ENCODE assay signal across 9 cellular contexts in genomic region chr21:31347435-31348032, GRCh38. TPM values are rescaled to one million over a fixed set of nuclear protein-coding genes. Genes with fewer than 3 reads are reported as not detected.
DNase-seq lines count a peak whose midpoint lies in the region; ATAC-seq, FAIRE-seq and TF ChIP-seq lines count a peak whose summit lies in the region.
"Had no signal": no experiment of that assay in that cellular context is flagged by ENCODE, and none has a peak within 500 bp of the region (broad histone marks: within the 10 kb centered on the region; RNA-seq: fewer than 3 reads in every experiment).

No MANE protein-coding gene starts in this region.

- H3K27ac ChIP-seq in body of pancreas (no peak overlapping the region), mesenchymal stem cell (ENCODE audit: low read length, poor library complexity, severe bottlenecking) (no peak overlapping the region)

- no peaks in the 10 kb centered on the region for H3K36me3 ChIP-seq in Loucy (ENCODE audit: insufficient read depth, low read length)
- no peaks in the 10 kb centered on the region for H3K36me3 ChIP-seq in body of pancreas (replicated peaks in 1 of 2; ENCODE audit: insufficient read depth in 1 of 2, low read depth in 2 of 2)
- no peaks in the 10 kb centered on the region for H3K36me3 ChIP-seq in mesenchymal stem cell (ENCODE audit: control insufficient read depth in 1 of 2, insufficient read depth in 2 of 2, low read depth in 1 of 2, low read length in 2 of 2)

- no peak overlapping the region for H3K4me2 ChIP-seq in Loucy (ENCODE audit: low read depth, low read length, poor library complexity, severe bottlenecking)
- H3K4me2 ChIP-seq in mesenchymal stem cell (ENCODE audit: low read length, poor library complexity, severe bottlenecking): no peak overlapping the region

- FAIRE-seq in D721Med (lab: Jason Lieb, UNC) (no peak), GM19239 (lab: Jason Lieb, UNC) (no peak), RCC 7860 (lab: Jason Lieb, UNC) (no peak)

- H3K4me1 ChIP-seq in Loucy (ENCODE audit: insufficient read depth, low read length, poor library complexity, severe bottlenecking) (peaks cover 8% of the 10 kb centered on the region), body of pancreas (peaks cover 11% of the 10 kb centered on the region), mesenchymal stem cell (ENCODE audit: control insufficient read depth, insufficient read depth, low read depth, low read length) (peaks cover 4% of the 10 kb centered on the region)

- peaks cover 10% of the 10 kb centered on the region; the same call in 1 of the 2 replicates for H3K79me2 ChIP-seq in Loucy (ENCODE audit: insufficient read depth, low read length)

- no peaks in the 10 kb centered on the region for H3F3A ChIP-seq in Loucy (ENCODE audit: low read depth)

- no peak for TF ChIP-seq POLR2A in body of pancreas (IDR thresholded peaks at IDR 0.05)

- H3K4me3 ChIP-seq in Loucy (ENCODE audit: low read length, poor library complexity, severe bottlenecking): no peak overlapping the region
- no peak overlapping the region for H3K4me3 ChIP-seq in body of pancreas
- peak overlapping the region in 1 of 2 experiments; percentile 53 for H3K4me3 ChIP-seq in mesenchymal stem cell (ENCODE audit: insufficient read depth in 1 of 2, low read depth in 1 of 2, low read length in 2 of 2)

- intact Hi-C loops in body of pancreas (cut with DNase I): no loop called here

- H3K9me2 ChIP-seq in Loucy (replicated peaks; ENCODE audit: low read depth, low read length): no peaks in the 10 kb centered on the region

- H2BK5ac ChIP-seq in mesenchymal stem cell (ENCODE audit: low read depth, low read length, poor library complexity, severe bottlenecking): no peak overlapping the region

- H4K20me1 ChIP-seq in Loucy (ENCODE audit: insufficient read depth, low read length, poor library complexity, severe bottlenecking): no peaks in the 10 kb centered on the region

- no peak overlapping the region for H3K23ac ChIP-seq in mesenchymal stem cell (ENCODE audit: low read length in 2 of 2)

- H3K79me1 ChIP-seq in mesenchymal stem cell (replicated peaks; ENCODE audit: low read length, poor library complexity, severe bottlenecking): peaks cover 4% of the 10 kb centered on the region

- no peak overlapping the region for H2BK15ac ChIP-seq in mesenchymal stem cell (ENCODE audit: low read depth, poor library complexity, severe bottlenecking)

- no peak overlapping the region for H2AFZ ChIP-seq in Loucy (ENCODE audit: low read length)
- no peak overlapping the region for H2AFZ ChIP-seq in mesenchymal stem cell (ENCODE audit: low read depth, low read length)

- H3K9me3 ChIP-seq in Loucy (ENCODE audit: insufficient read depth, low read depth, low read length) (0 out of 2 replicates have a peak, but pooled peaks cover 4% of the 10 kb centered on the region), body of pancreas (no peaks in the 10 kb centered on the region), mesenchymal stem cell (ENCODE audit: control insufficient read depth, low read length) (no peaks in the 10 kb centered on the region)

- DNase-seq in D721Med (ENCODE audit: insufficient read length, low spot score): no peak
- DNase-seq in body of pancreas: no peak
- DNase-seq in mesenchymal stem cell: peak; percentile 31
- DNase-seq in GM19239 (ENCODE audit: insufficient read length, low spot score): no peak
- DNase-seq in RCC 7860 (ENCODE audit: low spot score): no peak
- DNase-seq: activated T-cell treated with anti-CD3 and anti-CD28 coated beads, Interleukin-2, amount 50 U/mL, for 24 hours had no signal

- H4K8ac ChIP-seq in mesenchymal stem cell (ENCODE audit: low read length): no peak overlapping the region

- no peak overlapping the region for H2BK120ac ChIP-seq in mesenchymal stem cell (ENCODE audit: low read depth, low read length)

- no peak overlapping the region for H4K91ac ChIP-seq in mesenchymal stem cell (ENCODE audit: low read length)

- H3K27me3 ChIP-seq in Loucy (ENCODE audit: insufficient read depth, low read length, poor library complexity, severe bottlenecking): no peaks in the 10 kb centered on the region
- no peaks in the 10 kb centered on the region for H3K27me3 ChIP-seq in body of pancreas
- peaks cover 0 to 14% of the 10 kb centered on the region in 2 experiments for H3K27me3 ChIP-seq in mesenchymal stem cell (ENCODE audit: control insufficient read depth in 1 of 2, insufficient read depth in 1 of 2, low read length in 2 of 2)

- H2AK5ac ChIP-seq in mesenchymal stem cell (ENCODE audit: low read length, severe bottlenecking): no peak overlapping the region

- H3K18ac ChIP-seq in mesenchymal stem cell (ENCODE audit: low read depth in 1 of 2, low read length in 2 of 2): no peak overlapping the region

- no peak for ATAC-seq in body of pancreas
- no peak for ATAC-seq in HG03565 (IDR thresholded peaks at IDR 0.05; ENCODE audit: unreplicated experiment)
- ATAC-seq in GM19397 (IDR thresholded peaks at IDR 0.05; ENCODE audit: unreplicated experiment): no peak

- H3K4ac ChIP-seq in mesenchymal stem cell (ENCODE audit: low read depth in 1 of 2, low read length in 2 of 2): no peak overlapping the region

- H3K14ac ChIP-seq in mesenchymal stem cell (ENCODE audit: low read length in 2 of 2): no peak overlapping the region

- TF ChIP-seq CTCF in D721Med (IDR thresholded peaks at IDR 0.05; ENCODE audit: insufficient read depth, missing control alignments) (peak; percentile 56), Loucy (conservative IDR thresholded peaks at IDR 0.05; ENCODE audit: low read length) (peak; percentile 78), body of pancreas (IDR thresholded peaks at IDR 0.05) (peak in 6 of 7 experiments; percentile 15 to 46 (median 32))

- no peak overlapping the region for H2BK12ac ChIP-seq in mesenchymal stem cell (ENCODE audit: low read length in 2 of 2)

- H3K9ac ChIP-seq in Loucy (ENCODE audit: low read depth, low read length, poor library complexity, severe bottlenecking): no peak overlapping the region
- H3K9ac ChIP-seq in mesenchymal stem cell (ENCODE audit: low read length): no peak overlapping the region

- WGBS in body of pancreas, 2 donors: 31 to 33% methylated on average over 15 of the region's 15 CpGs
- WGBS in mesenchymal stem cell: 87% methylated on average over 15 of the region's 15 CpGs

RNA-seq across cellular contexts. Expression of gene TIAM1, which starts 3.5 kb away (rescaled TPM):
- 1 to 10 TPM; 3.6 to 8.8 TPM for total RNA-seq in body of pancreas
- polyA plus RNA-seq in mesenchymal stem cell (2013, experiment 1 of 2): 3.3 TPM
- polyA plus RNA-seq in mesenchymal stem cell (2013, experiment 2 of 2): 3.2 TPM
